8 cellular contexts compared by ENCODE assay signal in the genomic region with DNA sequence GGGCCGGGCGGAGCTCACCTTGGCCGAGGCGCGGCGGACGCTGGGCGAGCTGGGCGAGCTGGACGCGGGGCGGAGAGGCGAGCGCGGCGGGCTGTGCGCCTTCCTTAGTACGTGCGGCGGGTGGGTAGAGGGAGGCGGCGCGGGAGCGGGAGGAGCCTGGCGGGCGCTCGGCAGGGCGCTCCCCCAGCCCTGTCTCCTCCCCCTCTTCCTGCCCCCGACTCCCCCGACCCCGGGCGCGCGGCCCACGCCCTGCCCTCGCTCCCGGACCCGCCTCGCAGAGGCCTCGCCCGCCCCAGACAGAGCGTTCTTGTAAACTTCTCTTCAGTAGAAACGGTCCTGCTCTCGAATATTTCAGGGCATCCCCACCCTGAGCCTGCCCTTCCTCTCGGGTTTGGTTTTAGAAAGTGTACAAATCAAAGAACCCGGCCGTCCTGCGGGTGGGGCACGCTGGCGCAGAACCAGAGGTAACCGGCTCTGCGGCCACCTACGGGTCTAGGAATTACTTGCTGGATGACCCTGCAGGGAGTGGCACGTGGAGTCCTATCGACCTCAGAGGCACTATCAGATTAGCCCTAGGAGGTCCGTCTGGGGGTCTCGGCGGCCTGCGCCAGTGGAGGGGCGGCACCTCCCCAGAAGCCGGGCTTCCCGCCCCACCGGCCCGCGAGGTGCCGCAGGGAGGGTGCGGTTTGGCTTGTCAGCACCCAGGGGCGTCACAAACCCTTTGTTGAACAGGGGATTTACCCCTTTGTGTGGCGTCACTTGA. TPM values are rescaled to one million over a fixed set of nuclear protein-coding genes. Genes with fewer than 3 reads are reported as not detected.
DNase-seq lines count a peak whose midpoint lies in the region; ATAC-seq and TF ChIP-seq lines count a peak whose summit lies in the region.

A gene with protein sequence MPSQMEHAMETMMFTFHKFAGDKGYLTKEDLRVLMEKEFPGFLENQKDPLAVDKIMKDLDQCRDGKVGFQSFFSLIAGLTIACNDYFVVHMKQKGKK (minus strand): TSS at position 126 of the 763 bp plus-strand sequence. CDS start 7,629 bp downstream, outside the sequence.

- ATAC-seq in gastroesophageal sphincter (peak; percentile 79), upper lobe of left lung (ENCODE audit: low FRiP score in 2 of 2) (peak; percentile 87 to 89)

- no peak for TF ChIP-seq CTCF in gastroesophageal sphincter (IDR thresholded peaks at IDR 0.05)
- TF ChIP-seq CTCF in osteocyte (IDR thresholded peaks at IDR 0.05) = no peak
- peak in 1 of 6 experiments; percentile 6 for TF ChIP-seq CTCF in upper lobe of left lung (IDR thresholded peaks at IDR 0.05)

- no peaks in the 10 kb centered on the region for H3K27me3 Mint-ChIP-seq in osteocyte (ENCODE audit: unreplicated experiment)

- H3K27ac Mint-ChIP-seq in osteocyte (ENCODE audit: unreplicated experiment) = peak within 1 kb of the TSS; percentile 97

- H3K4me3 ChIP-seq in gastroesophageal sphincter (peak within 1 kb of the TSS; percentile 45 to 75), upper lobe of left lung (peak within 1 kb of the TSS; percentile 59 to 92 (median 72))

- no peaks in the 10 kb centered on the region for H3K36me3 Mint-ChIP-seq in osteocyte (ENCODE audit: unreplicated experiment)

- 0 to 3% methylated on average over 6 to 13 of the region's 69 CpGs for WGBS in gastroesophageal sphincter (ENCODE audit: low coverage in 1 of 2), 2 donors
- WGBS in upper lobe of left lung, 2 donors = 6% methylated on average over 23 of the region's 69 CpGs; no CpG with 5 or more reads in 1 of the 2 donors

- in situ Hi-C loops in SK-MEL-5 (cut with HindIII; ENCODE audit: low pct_unique_long_range_greater_than_20kb, low sequenced_read_pairs) = no loop called here

- H3K4me1 ChIP-seq in gastroesophageal sphincter (peaks cover 10 to 61% (median 36%) of the 10 kb centered on the region in 3 donors), upper lobe of left lung (peaks cover 40 to 57% (median 47%) of the 10 kb centered on the region in 4 donors)

- DNase-seq in AG08395 (ENCODE audit: low spot score) = peak; percentile 71
- peak; percentile 70 for DNase-seq in HCEC 1CT
- peak; percentile 79 for DNase-seq in SK-MEL-5 (ENCODE audit: low read depth, low spot score)
- DNase-seq in activated naive CD4-positive, alpha-beta T cell treated with Interleukin-2 at 50 U/mL for 16 hours = peak; percentile 77
- DNase-seq in osteocyte (ENCODE audit: extremely low spot score, unreplicated experiment) = peak; percentile 88
- DNase-seq in upper lobe of left lung = peak; percentile 82 to 96
- DNase-seq in globus pallidus (ENCODE audit: low spot score) = no peak

- H3K36me3 ChIP-seq in gastroesophageal sphincter (no peaks in the 10 kb centered on the region), upper lobe of left lung (no peaks in the 10 kb centered on the region)

- H3K9me3 ChIP-seq in gastroesophageal sphincter (no peaks in the 10 kb centered on the region), upper lobe of left lung (no peaks in the 10 kb centered on the region)

- peak within 1 kb of the TSS; percentile 88 for H3K4me3 Mint-ChIP-seq in osteocyte (ENCODE audit: unreplicated experiment)

- H3K27me3 ChIP-seq in gastroesophageal sphincter (no peaks in the 10 kb centered on the region), upper lobe of left lung (no peaks in the 10 kb centered on the region)

- H3K27ac ChIP-seq in gastroesophageal sphincter (peak within 1 kb of the TSS; percentile 60 to 95 (median 93)), upper lobe of left lung (peak within 1 kb of the TSS; percentile 93 to 99 (median 96))

- H3K4me1 Mint-ChIP-seq in osteocyte (ENCODE audit: unreplicated experiment) = peaks cover 57% of the 10 kb centered on the region

- H3K9me3 Mint-ChIP-seq in osteocyte (ENCODE audit: unreplicated experiment) = no peaks in the 10 kb centered on the region

- TF ChIP-seq POLR2A in gastroesophageal sphincter (IDR thresholded peaks at IDR 0.05) (peak; percentile 87 to 91), upper lobe of left lung (IDR thresholded peaks at IDR 0.05) (peak in 3 of 4 donors; percentile 86 to 92 (median 91))

- TF ChIP-seq EP300 in gastroesophageal sphincter (IDR thresholded peaks at IDR 0.05) (no peak), upper lobe of left lung (IDR thresholded peaks at IDR 0.05) (peak in 1 of 4 donors; percentile 31)

RNA-seq across cellular contexts. Expression of the gene that starts here (rescaled TPM):
- 89.9 and 118 TPM in 2 replicates for total RNA-seq in SK-MEL-5 (2014; rRNA removed; shearing (Covaris generic))
- 152 and 205 TPM in 2 replicates for polyA plus RNA-seq in SK-MEL-5 (2015; cell fraction: cytosol; rRNA removed)
- polyA plus RNA-seq in SK-MEL-5 (2015; cell fraction: nucleus; rRNA removed) = 28.1 and 39.9 TPM in 2 replicates
- total RNA-seq in gastroesophageal sphincter (100 to 1,000 TPM in 2 of 4 donors, 10 to 100 TPM in 2; 57.6 to 155 (median 106) TPM), osteocyte (227 and 234 TPM in 2 replicates), upper lobe of left lung (100 to 1,000 TPM in 5 of 6 donors, 10 to 100 TPM in 1; 79.6 to 785 (median 432) TPM)
